In genomic region chr18:51235011-51235789, GRCh38 we compare ENCODE assay signal across 7 cellular contexts. TPM values are rescaled to one million over a fixed set of nuclear protein-coding genes. Genes with fewer than 3 reads are reported as not detected.
DNase-seq lines count a peak whose midpoint lies in the region; ATAC-seq and TF ChIP-seq lines count a peak whose summit lies in the region.

No MANE protein-coding gene starts in this region.

- no peaks in the 10 kb centered on the region for H3K9me3 Mint-ChIP-seq in activated B cell treated with CpG ODN at 0.5 μM for 24 hours
- no peaks in the 10 kb centered on the region for H3K9me3 Mint-ChIP-seq in natural killer cell

- H3K4me1 Mint-ChIP-seq in activated B cell treated with CpG ODN at 0.5 μM for 24 hours (peaks cover 3% of the 10 kb centered on the region), natural killer cell (peaks cover 23% of the 10 kb centered on the region in 2 donors)

- no peak for DNase-seq in activated B cell treated with CpG ODN at 0.5 μM for 24 hours
- DNase-seq in natural killer cell, result no peak
- no peak for DNase-seq in DMS53 (lab: John Stamatoyannopoulos, UW)
- no peak for DNase-seq in HCEC 1CT

- H3K36me3 Mint-ChIP-seq in activated B cell treated with CpG ODN at 0.5 μM for 24 hours (ENCODE audit: low read depth) (no peaks in the 10 kb centered on the region), natural killer cell (no peaks in the 10 kb centered on the region)

- peak; percentile 85 for ATAC-seq in GM19035 (IDR thresholded peaks at IDR 0.05; ENCODE audit: unreplicated experiment)
- ATAC-seq in HG03064 (IDR thresholded peaks at IDR 0.05; ENCODE audit: low read depth, unreplicated experiment), result peak; percentile 73
- ATAC-seq in activated B cell treated with CpG ODN at 0.5 μM for 24 hours (ENCODE audit: low read depth), result peak; percentile 71
- ATAC-seq in natural killer cell, result peak; percentile 80 to 92 (median 89)
- no peak for ATAC-seq in HG03521 (IDR thresholded peaks at IDR 0.05; ENCODE audit: unreplicated experiment)

- POLR2A ChIA-PET in activated B cell treated with CpG ODN at 0.5 μM for 24 hours (lab: Charles Lee), result interaction anchor here (1.8 kb wide), 1 partner anchor 39 kb away, joined by 8 read pairs; the partner anchor contains the start of gene MEX3C

- intact Hi-C loops in activated B cell treated with CpG ODN at 0.5 μM for 24 hours (cut with micrococcal nuclease) (no loop called here), natural killer cell (cut with micrococcal nuclease) (loop anchor here (2.0 kb wide), 1 partner anchor 24 kb away; no protein-coding TSS in a partner anchor)

- H3K27me3 Mint-ChIP-seq in activated B cell treated with CpG ODN at 0.5 μM for 24 hours (peaks cover 3% of the 10 kb centered on the region), natural killer cell (ENCODE audit: low read depth in 2 of 2) (no peaks in the 10 kb centered on the region)

- H3K4me3 Mint-ChIP-seq in activated B cell treated with CpG ODN at 0.5 μM for 24 hours, result no peak overlapping the region
- peak overlapping the region; percentile 0 for H3K4me3 Mint-ChIP-seq in natural killer cell

- TF ChIP-seq CTCF in activated B cell treated with CpG ODN at 0.5 μM for 24 hours (IDR thresholded peaks at IDR 0.05) (no peak), natural killer cell (IDR thresholded peaks at IDR 0.05) (no peak)

- CTCF ChIA-PET in activated B cell treated with CpG ODN at 0.5 μM for 24 hours (lab: Charles Lee), result no interaction called here

- no peak overlapping the region for H3K27ac Mint-ChIP-seq in activated B cell treated with CpG ODN at 0.5 μM for 24 hours
- H3K27ac Mint-ChIP-seq in natural killer cell, result peak overlapping the region; percentile 59 to 77

RNA-seq across cellular contexts. Expression of gene MEX3C, which starts 37.7 kb away (rescaled TPM):
- total RNA-seq in activated B cell treated with CpG ODN at 0.5 μM for 24 hours (54.2 and 57.4 TPM in 2 replicates), natural killer cell (100 to 1,000 TPM; 189 to 205 (median 202) TPM)
